27 cellular contexts compared by ENCODE assay signal in genomic region chr12:113094738-113095137, GRCh38. TPM values are rescaled to one million over a fixed set of nuclear protein-coding genes. Genes with fewer than 3 reads are reported as not detected.
DNase-seq lines count a peak whose midpoint lies in the region; ATAC-seq, FAIRE-seq and TF ChIP-seq lines count a peak whose summit lies in the region.
"Had no signal": no experiment of that assay in that cellular context is flagged by ENCODE, and none has a peak within 500 bp of the region (broad histone marks: within the 10 kb centered on the region; RNA-seq: fewer than 3 reads in every experiment).

No MANE protein-coding gene starts in this region.

- H2BK15ac ChIP-seq in H1 (ENCODE audit: low read length) = peak overlapping the region; percentile 95; the same call in 1 of the 2 replicates

- 90% methylated on average over 16 of the region's 16 CpGs; no CpG with 5 or more reads in 1 of the 2 experiments for WGBS in H1 (ENCODE audit: extremely low coverage in 1 of 2, insufficient coverage in 1 of 2, insufficient read length in 1 of 2, insufficient replicate concordance in 2 of 2, low coverage in 1 of 2, low lambda C conversion rate in 2 of 2, missing lambda C conversion rate in 1 of 2), 2 experiments

- H3K36me3 Mint-ChIP-seq in stimulated activated effector memory CD8-positive, alpha-beta T cell treated with anti-CD3 and anti-CD28 coated beads, Interleukin-12 subunit alpha, Interleukin-12 subunit beta, amount 100 ng/mL, for 72 hours = peaks cover 18% of the 10 kb centered on the region
- H3K36me3 Mint-ChIP-seq in immature natural killer cell = no peaks in the 10 kb centered on the region

- H4K91ac ChIP-seq in H1 (replicated peaks; ENCODE audit: insufficient read length, low read length) = no peak overlapping the region

- no peak overlapping the region for H2BK120ac ChIP-seq in H1 (replicated peaks; ENCODE audit: low read depth, low read length)

- no peak overlapping the region for H3K4me2 ChIP-seq in DND-41 (ENCODE audit: insufficient read depth, low read length)
- H3K4me2 ChIP-seq in H1 (ENCODE audit: insufficient read depth in 1 of 2, low read depth in 2 of 2, low read length in 2 of 2) = no peak overlapping the region
- H3K4me2 ChIP-seq: BLaER1 treated with 17β-estradiol and CSF1 and Interleukin-3, amounts not matched to agents 10 nM and 100 nM had no signal

- H4K8ac ChIP-seq in H1 (ENCODE audit: extremely low read depth, insufficient read depth, low read length) = no peak overlapping the region

- FAIRE-seq in H1 (lab: Jason Lieb, UNC) = no peak
- FAIRE-seq: GM12892, GM18507 had no signal

- no peaks in the 10 kb centered on the region for H3K9me3 Mint-ChIP-seq in stimulated activated effector memory CD8-positive, alpha-beta T cell treated with anti-CD3 and anti-CD28 coated beads, Interleukin-12 subunit alpha, Interleukin-12 subunit beta, amount 100 ng/mL, for 72 hours
- H3K9me3 Mint-ChIP-seq in immature natural killer cell = no peaks in the 10 kb centered on the region
- H3K9me3 Mint-ChIP-seq: CD8-positive, alpha-beta T cell; HFFc6; IgD-negative memory B cell had no signal

- no peak for TF ChIP-seq EP300 in H1 (IDR thresholded peaks at IDR 0.05; ENCODE audit: borderline replicate concordance in 1 of 2, low read depth in 2 of 2, low read length in 2 of 2)

- no peak for TF ChIP-seq RAD21 in H1 (IDR thresholded peaks at IDR 0.05 in 1 of 2, conservative IDR thresholded peaks at IDR 0.05 in 1 of 2; ENCODE audit: low read depth in 2 of 2, low read length in 2 of 2)

- H3K79me2 ChIP-seq in DND-41 (ENCODE audit: insufficient read depth, low read length) = peaks cover 35% of the 10 kb centered on the region
- H3K79me2 ChIP-seq in H1 (ENCODE audit: control insufficient read depth in 1 of 2, insufficient read depth in 2 of 2, low read length in 2 of 2) = no peaks in the 10 kb centered on the region

- H3K4me3 Mint-ChIP-seq in stimulated activated effector memory CD8-positive, alpha-beta T cell treated with anti-CD3 and anti-CD28 coated beads, Interleukin-12 subunit alpha, Interleukin-12 subunit beta, amount 100 ng/mL, for 72 hours = no peak overlapping the region
- H3K4me3 Mint-ChIP-seq in immature natural killer cell = no peak overlapping the region
- H3K4me3 Mint-ChIP-seq: B cell; CD8-positive, alpha-beta T cell; HFFc6 had no signal

- H3K27ac Mint-ChIP-seq in stimulated activated effector memory CD8-positive, alpha-beta T cell treated with anti-CD3 and anti-CD28 coated beads, Interleukin-12 subunit alpha, Interleukin-12 subunit beta, amount 100 ng/mL, for 72 hours = peak overlapping the region; percentile 23
- H3K27ac Mint-ChIP-seq in immature natural killer cell = no peak overlapping the region
- H3K27ac Mint-ChIP-seq: HFFc6 had no signal

- H4K20me1 ChIP-seq in DND-41 (ENCODE audit: insufficient read depth, low read length) = no peaks in the 10 kb centered on the region
- peaks cover 0 to 2% of the 10 kb centered on the region in 2 experiments for H4K20me1 ChIP-seq in H1 (replicated peaks in 1 of 2; ENCODE audit: control insufficient read depth in 1 of 2, insufficient read depth in 2 of 2, low read length in 2 of 2)

- peak overlapping the region; percentile 62; the same call in 1 of the 2 replicates for H3K27ac ChIP-seq in DND-41 (ENCODE audit: low read length)
- peak overlapping the region; percentile 44 for H3K27ac ChIP-seq in KOPT-K1 (ENCODE audit: low read depth, low read length, poor library complexity, severe bottlenecking)
- H3K27ac ChIP-seq in H1 (ENCODE audit: low read depth, low read length) = no peak overlapping the region
- H3K27ac ChIP-seq: BLaER1 treated with 17β-estradiol and CSF1 and Interleukin-3, amounts not matched to agents 10 nM and 100 nM; GM23248; HL-60 had no signal

- no peaks in the 10 kb centered on the region for H3K9me3 ChIP-seq in DND-41 (ENCODE audit: insufficient read depth, low read length, severe bottlenecking)
- no peaks in the 10 kb centered on the region for H3K9me3 ChIP-seq in KOPT-K1 (ENCODE audit: insufficient read depth, low read length, poor library complexity, severe bottlenecking)
- no peaks in the 10 kb centered on the region for H3K9me3 ChIP-seq in H1 (ENCODE audit: insufficient read depth in 2 of 2, low read depth in 1 of 2, low read length in 1 of 2)
- H3K9me3 ChIP-seq: BLaER1 treated with 17β-estradiol and CSF1 and Interleukin-3, amounts not matched to agents 10 nM and 100 nM had no signal

- H3K9ac ChIP-seq in DND-41 (ENCODE audit: low read depth, low read length) = no peak overlapping the region
- H3K9ac ChIP-seq in H1 (replicated peaks in 1 of 4; ENCODE audit: extremely low read depth in 1 of 4, low read depth in 3 of 4, low read length in 3 of 4) = no peak overlapping the region
- H3K9ac ChIP-seq: BLaER1 treated with 17β-estradiol and CSF1 and Interleukin-3, amounts not matched to agents 10 nM and 100 nM; GM23248 had no signal

- ATAC-seq in DND-41 (ENCODE audit: insufficient read depth, low read depth) = no peak
- no peak for ATAC-seq in stimulated activated effector memory CD8-positive, alpha-beta T cell treated with anti-CD3 and anti-CD28 coated beads, Interleukin-12 subunit alpha, Interleukin-12 subunit beta, amount 100 ng/mL, for 72 hours
- ATAC-seq: CD8-positive, alpha-beta T cell; HCT116 had no signal

- no peak overlapping the region; the same call in 1 of the 2 replicates for H3K18ac ChIP-seq in H1 (ENCODE audit: extremely low read depth, low read length)

- peaks cover 56% of the 10 kb centered on the region for H3K4me1 Mint-ChIP-seq in stimulated activated effector memory CD8-positive, alpha-beta T cell treated with anti-CD3 and anti-CD28 coated beads, Interleukin-12 subunit alpha, Interleukin-12 subunit beta, amount 100 ng/mL, for 72 hours
- H3K4me1 Mint-ChIP-seq in immature natural killer cell = peaks cover 35 to 37% of the 10 kb centered on the region in 2 donors

- H3K4me3 ChIP-seq in DND-41 (ENCODE audit: low read depth in 1 of 2, low read length in 2 of 2) = no peak overlapping the region
- H3K4me3 ChIP-seq in H1 (ENCODE audit: extremely low read depth in 1 of 4, insufficient read depth in 2 of 4, low read depth in 3 of 4, low read length in 4 of 4) = no peak overlapping the region
- H3K4me3 ChIP-seq: BLaER1 treated with 17β-estradiol and CSF1 and Interleukin-3, amounts not matched to agents 10 nM and 100 nM; GM23248 had no signal

- H2BK20ac ChIP-seq in H1 (ENCODE audit: low read length) = no peak overlapping the region

- no peak overlapping the region for H3K23ac ChIP-seq in H1 (ENCODE audit: insufficient read length)

- CTCF ChIA-PET in H1 (lab: Charles Lee; ENCODE audit: partially characterized antibody) = interaction anchor here (0.9 to 8.8 kb wide), 5 partner anchors 28 to 63 kb away, joined by 3 to 139 read pairs (median 4); no protein-coding TSS in a partner anchor

- H3K27me3 ChIP-seq in DND-41 (ENCODE audit: insufficient read depth, low read length, poor library complexity) (no peaks in the 10 kb centered on the region), H1 (replicated peaks in 1 of 4; ENCODE audit: control insufficient read depth in 3 of 4, extremely low read depth in 1 of 4, insufficient read depth in 3 of 4, low read length in 3 of 4) (no peaks in the 10 kb centered on the region)
- H3K27me3 ChIP-seq: BLaER1 treated with 17β-estradiol and CSF1 and Interleukin-3, amounts not matched to agents 10 nM and 100 nM had no signal

- peaks cover 3% of the 10 kb centered on the region; the same call in 1 of the 2 replicates for H3K23me2 ChIP-seq in H1 (ENCODE audit: low read depth, low read length)

- no peak overlapping the region for H2BK5ac ChIP-seq in H1 (ENCODE audit: low read depth, low read length)

- TF ChIP-seq POLR2A in H1 (IDR thresholded peaks at IDR 0.05; ENCODE audit: control extremely low read depth in 1 of 2, low read depth in 2 of 2, low read length in 2 of 2) = no peak

- TF ChIP-seq CTCF in DND-41 (IDR thresholded peaks at IDR 0.05; ENCODE audit: borderline replicate concordance, extremely low read depth, low read length, poor library complexity, severe bottlenecking) (no peak), H1 (IDR thresholded peaks at IDR 0.05; ENCODE audit: control extremely low read depth in 1 of 3, insufficient read depth in 1 of 3, low read depth in 1 of 3, low read length in 3 of 3) (no peak)

- no peak overlapping the region for H3K14ac ChIP-seq in H1 (ENCODE audit: insufficient read length)

- H2AK5ac ChIP-seq in H1 (ENCODE audit: low read depth, low read length) = 0 out of 2 replicates have a peak overlapping the region, but pooled peaks have one; percentile 25

- no peak overlapping the region for H3K56ac ChIP-seq in H1 (replicated peaks; ENCODE audit: insufficient read length, low read depth, low read length)

- POLR2A ChIA-PET in H1 (lab: Charles Lee; ENCODE audit: partially characterized antibody) = no interaction called here

- H3K4me1 ChIP-seq in DND-41 (ENCODE audit: insufficient read depth, low read length) (peaks cover 70% of the 10 kb centered on the region), H1 (replicated peaks in 1 of 4; ENCODE audit: control insufficient read depth in 3 of 4, insufficient read depth in 4 of 4, low read length in 3 of 4) (peaks cover 0 to 14% (median 6%) of the 10 kb centered on the region in 4 experiments; a peak in 5 of 7 replicates)

- peaks cover 0 to 2% (median 1%) of the 10 kb centered on the region in 3 donors for H3K27me3 Mint-ChIP-seq in immature natural killer cell (ENCODE audit: low read depth in 3 of 3)
- H3K27me3 Mint-ChIP-seq: B cell, IgD-negative memory B cell had no signal

- H3K79me1 ChIP-seq in H1 (ENCODE audit: low read depth, low read length) = no peaks in the 10 kb centered on the region

- H2AFZ ChIP-seq in DND-41 (ENCODE audit: low read depth, low read length) = no peak overlapping the region
- no peak overlapping the region for H2AFZ ChIP-seq in H1 (ENCODE audit: low read length)
- H2AFZ ChIP-seq: GM23248 had no signal

- H3K36me3 ChIP-seq in DND-41 (ENCODE audit: insufficient read depth, low read length) (peaks cover 88% of the 10 kb centered on the region), KOPT-K1 (ENCODE audit: insufficient read depth, low read length) (peaks cover 94% of the 10 kb centered on the region), H1 (ENCODE audit: control insufficient read depth in 2 of 4, insufficient read depth in 4 of 4, low read length in 3 of 4) (no peaks in the 10 kb centered on the region)

- DNase-seq in DND-41 (no peak), H1 (ENCODE audit: low read depth in 1 of 2, low spot score in 2 of 2) (no peak), NCI-H2196 (lab: John Stamatoyannopoulos, UW; ENCODE audit: unreplicated experiment) (no peak), AG08395 (ENCODE audit: low spot score) (no peak), immature natural killer cell (no peak)
- no peak for DNase-seq in stimulated activated effector memory CD8-positive, alpha-beta T cell treated with anti-CD3 and anti-CD28 coated beads, Interleukin-12 subunit alpha, Interleukin-12 subunit beta, amount 100 ng/mL, for 72 hours (ENCODE audit: low spot score in 2 of 2)
- DNase-seq: 8988T; CD8-positive, alpha-beta T cell; COR-L47; DMS 273 treated with DMSO at 0.1 percent for 48 hours; DMS53; GDM1; GM23248; H7; HFFc6 had no signal

- H4K5ac ChIP-seq in H1 (ENCODE audit: insufficient read length, low read depth, low read length) = no peak overlapping the region

- H2BK12ac ChIP-seq in H1 (ENCODE audit: low read depth, low read length) = no peak overlapping the region

- H3K4ac ChIP-seq in H1 (replicated peaks; ENCODE audit: insufficient read length, low read depth, low read length) = no peak overlapping the region

RNA-seq across cellular contexts. Expression of gene DTX1, which starts 38.2 kb away (rescaled TPM):
- 6.9 and 8.6 TPM in 2 replicates for total RNA-seq in H1 (2021; fragmentation: NEBNext Ultra II Directional; extraction: Animal tissue kit (Norgen Biotek cat#: 25700))
- polyA plus RNA-seq in H1 (2011; rRNA removed) (4.7 and 7.0 TPM in 2 replicates), immature natural killer cell (1 to 10 TPM in 2 of 3 donors, not detected in 1; 1.1 to 2.1 TPM)
- polyA plus RNA-seq in H1 (2011; cell fraction: cytosol; rRNA removed) = 5.3 TPM
- 7.4 TPM for polyA plus RNA-seq in H1 (2011; cell fraction: nucleus; rRNA removed)
- 4.1 to 7.7 TPM (median 6.1 TPM) in 4 replicates for polyA plus RNA-seq in H1 (2012, experiment 1 of 2)
- polyA plus RNA-seq in H1 (2012, experiment 2 of 2) = 6.5 TPM
- polyA plus RNA-seq in H1 (2013, experiment 1 of 2) = 4.9 TPM
- 4.6 TPM for polyA plus RNA-seq in H1 (2013, experiment 2 of 2)
- 3.0 and 3.6 TPM in 2 replicates for polyA minus RNA-seq in H1 (2011; rRNA and poly(A)+ RNA removed)
- 5.7 TPM for polyA minus RNA-seq in H1 (2011; cell fraction: cytosol; rRNA and poly(A)+ RNA removed)
- polyA minus RNA-seq in H1 (2011; cell fraction: nucleus; rRNA and poly(A)+ RNA removed) = 3.8 TPM
- total RNA-seq: GM23248, HFFc6 had no signal
- polyA plus RNA-seq: GM23248 had no signal

RNA-seq across cellular contexts. Expression of gene RASAL1, which starts 40.8 kb away (rescaled TPM):
- total RNA-seq in H1 (2021; fragmentation: NEBNext Ultra II Directional; extraction: Animal tissue kit (Norgen Biotek cat#: 25700)) = 5.0 and 6.4 TPM in 2 replicates
- polyA plus RNA-seq in H1 (2011; rRNA removed) = 3.7 and 5.9 TPM in 2 replicates
- 5.3 TPM for polyA plus RNA-seq in H1 (2011; cell fraction: cytosol; rRNA removed)
- 11.4 TPM for polyA plus RNA-seq in H1 (2011; cell fraction: nucleus; rRNA removed)
- polyA plus RNA-seq in H1 (2012, experiment 1 of 2) = 2.7 to 5.6 TPM (median 4.5 TPM) in 4 replicates
- 3.6 TPM for polyA plus RNA-seq in H1 (2012, experiment 2 of 2)
- polyA plus RNA-seq in H1 (2013, experiment 1 of 2) = 2.6 TPM
- 2.9 TPM for polyA plus RNA-seq in H1 (2013, experiment 2 of 2)
- 2.3 and 3.4 TPM in 2 replicates for polyA minus RNA-seq in H1 (2011; rRNA and poly(A)+ RNA removed)
- 2.6 TPM for polyA minus RNA-seq in H1 (2011; cell fraction: cytosol; rRNA and poly(A)+ RNA removed)
- polyA minus RNA-seq in H1 (2011; cell fraction: nucleus; rRNA and poly(A)+ RNA removed) = 6.4 TPM
- not detected for polyA plus RNA-seq in immature natural killer cell
- total RNA-seq: GM23248, HFFc6, HT1080 had no signal
- polyA plus RNA-seq: AG04450, GM23248, IgD-negative memory B cell had no signal

RNA-seq across cellular contexts. Expression of gene CFAP73, which starts 54.8 kb away (rescaled TPM):
- 0.56 TPM in 1 of 2 replicates, not detected in the other for total RNA-seq in H1 (2021; fragmentation: NEBNext Ultra II Directional; extraction: Animal tissue kit (Norgen Biotek cat#: 25700))
- polyA plus RNA-seq in H1 (2011; rRNA removed) (0.45 and 0.80 TPM in 2 replicates), immature natural killer cell (not detected)
- 0.92 TPM for polyA plus RNA-seq in H1 (2011; cell fraction: cytosol; rRNA removed)
- polyA plus RNA-seq in H1 (2011; cell fraction: nucleus; rRNA removed) = 1.3 TPM
- polyA plus RNA-seq in H1 (2012, experiment 1 of 2) = 0.27 to 0.42 TPM (median 0.36 TPM) in 4 replicates
- polyA plus RNA-seq in H1 (2012, experiment 2 of 2) = 0.22 TPM
- 0.14 TPM for polyA plus RNA-seq in H1 (2013, experiment 1 of 2)
- polyA plus RNA-seq in H1 (2013, experiment 2 of 2) = 0.26 TPM
- not detected in 2 replicates for polyA minus RNA-seq in H1 (2011; rRNA and poly(A)+ RNA removed)
- not detected for polyA minus RNA-seq in H1 (2011; cell fraction: cytosol; rRNA and poly(A)+ RNA removed)
- polyA minus RNA-seq in H1 (2011; cell fraction: nucleus; rRNA and poly(A)+ RNA removed) = 0.90 TPM
- total RNA-seq: A673, Daoy, GM23248, H7, HT1080 had no signal
- polyA plus RNA-seq: AG04450, GM23248, IgD-negative memory B cell had no signal
